Comparison of ENCODE assay signal across 16 cellular contexts in the genomic region with DNA sequence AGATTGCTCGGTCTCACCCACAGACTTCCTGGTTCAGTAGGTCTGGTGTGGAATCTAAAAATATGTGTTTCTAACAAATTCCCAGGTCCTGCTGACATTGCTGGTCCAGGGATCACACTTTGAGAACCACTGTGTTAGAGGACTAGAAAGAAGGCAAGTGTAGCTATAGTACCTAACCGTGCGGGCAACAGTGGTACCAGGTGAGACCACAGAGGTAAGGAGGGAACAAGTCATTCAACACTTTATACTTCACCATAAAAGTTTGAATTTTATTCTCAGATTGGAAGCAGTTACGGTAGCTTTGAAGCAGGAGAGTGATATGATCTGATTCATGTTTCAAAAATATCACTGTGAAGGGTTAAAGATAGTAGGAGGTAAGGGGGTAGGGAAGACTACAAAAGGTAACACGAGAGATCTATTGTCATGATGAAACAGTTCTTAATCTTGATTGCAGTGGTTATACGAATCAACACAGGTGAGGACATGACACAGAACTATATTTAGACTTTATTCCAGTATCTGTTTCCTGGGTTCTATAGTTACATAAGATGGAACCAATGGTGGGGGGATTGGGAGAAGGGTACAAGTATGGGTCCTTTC.
DNase-seq lines count a peak whose midpoint lies in the region; ATAC-seq and TF ChIP-seq lines count a peak whose summit lies in the region.
"Had no signal": no experiment of that assay in that cellular context is flagged by ENCODE, and none has a peak within 500 bp of the region (broad histone marks: within the 10 kb centered on the region; RNA-seq: fewer than 3 reads in every experiment).

No MANE protein-coding gene starts in this region.

- H3K27ac Mint-ChIP-seq in CD8-positive, alpha-beta memory T cell = peak overlapping the region in 7 of 8 donors; percentile 1 to 91 (median 75)
- peak overlapping the region; percentile 58 for H3K27ac Mint-ChIP-seq in activated T-helper 17 cell treated with anti-CD3 and anti-CD28 coated beads, Interleukin-2, amount 50 U/mL, for 72 hours
- peak overlapping the region; percentile 17 to 88 (median 72) for H3K27ac Mint-ChIP-seq in naive B cell

- H3K9me3 Mint-ChIP-seq in CD8-positive, alpha-beta memory T cell = peaks cover 0 to 7% (median 3%) of the 10 kb centered on the region in 5 donors
- peaks cover 3% of the 10 kb centered on the region for H3K9me3 Mint-ChIP-seq in activated T-helper 17 cell treated with anti-CD3 and anti-CD28 coated beads, Interleukin-2, amount 50 U/mL, for 72 hours
- no peaks in the 10 kb centered on the region for H3K9me3 Mint-ChIP-seq in naive B cell

- H3K27me3 ChIP-seq in CD8-positive, alpha-beta memory T cell (ENCODE audit: insufficient read depth, low read length, poor library complexity, severe bottlenecking) = no peaks in the 10 kb centered on the region
- H3K27me3 ChIP-seq: spleen, tibial artery had no signal

- H3K27ac ChIP-seq in CD8-positive, alpha-beta memory T cell (ENCODE audit: low read depth, low read length) = no peak overlapping the region
- H3K27ac ChIP-seq: GM23248, tibial artery had no signal

- peak overlapping the region in 2 of 7 donors; percentile 8 to 17 for H3K4me3 Mint-ChIP-seq in CD8-positive, alpha-beta memory T cell
- H3K4me3 Mint-ChIP-seq in activated T-helper 17 cell treated with anti-CD3 and anti-CD28 coated beads, Interleukin-2, amount 50 U/mL, for 72 hours = peak overlapping the region; percentile 15
- peak overlapping the region in 4 of 8 donors; percentile 28 to 74 (median 58) for H3K4me3 Mint-ChIP-seq in naive B cell

- peaks cover 62 to 80% (median 75%) of the 10 kb centered on the region in 3 donors for H3K4me1 Mint-ChIP-seq in CD8-positive, alpha-beta memory T cell
- H3K4me1 Mint-ChIP-seq in activated T-helper 17 cell treated with anti-CD3 and anti-CD28 coated beads, Interleukin-2, amount 50 U/mL, for 72 hours = peaks cover 22% of the 10 kb centered on the region
- peaks cover 43 to 50% (median 43%) of the 10 kb centered on the region in 3 donors for H3K4me1 Mint-ChIP-seq in naive B cell

- POLR2A ChIA-PET in CD8-positive, alpha-beta memory T cell (lab: Charles Lee) = interaction anchor here (1.0 kb wide), 1 partner anchor 21 kb away, joined by 5 read pairs; no protein-coding TSS in a partner anchor

- peaks cover 8% of the 10 kb centered on the region for H3K36me3 ChIP-seq in CD8-positive, alpha-beta memory T cell (ENCODE audit: insufficient read depth, low read length)
- no peaks in the 10 kb centered on the region for H3K36me3 ChIP-seq in mucosa of descending colon (ENCODE audit: low read depth)

- DNase-seq in CD8-positive, alpha-beta memory T cell = no peak
- no peak for DNase-seq in naive B cell
- no peak for DNase-seq in LoVo (ENCODE audit: low spot score)
- DNase-seq in CD1c-positive myeloid dendritic cell (ENCODE audit: extremely low spot score) = no peak
- no peak for DNase-seq in mucosa of descending colon
- no peak for DNase-seq in islet precursor cell
- DNase-seq: AML-193, GDM1, GM23248, NCI-H1694, NCI-H510A, RPMI8226, tibial artery had no signal

- CTCF ChIA-PET in CD8-positive, alpha-beta memory T cell (lab: Charles Lee) = interaction anchor here (0.6 to 2.2 kb wide), 2 partner anchors 23 to 190 kb away, joined by 3 to 6 read pairs; no protein-coding TSS in a partner anchor

- intact Hi-C loops in mucosa of descending colon (cut with DNase I, micrococcal nuclease) = no loop called here

- H3K4me1 ChIP-seq in CD8-positive, alpha-beta memory T cell (ENCODE audit: insufficient read depth, low read length) = peaks cover 31% of the 10 kb centered on the region
- H3K4me1 ChIP-seq in mucosa of descending colon (ENCODE audit: low read depth) = no peaks in the 10 kb centered on the region
- H3K4me1 ChIP-seq: tibial artery had no signal

- no peaks in the 10 kb centered on the region for H3K27me3 Mint-ChIP-seq in CD8-positive, alpha-beta memory T cell
- H3K27me3 Mint-ChIP-seq in activated T-helper 17 cell treated with anti-CD3 and anti-CD28 coated beads, Interleukin-2, amount 50 U/mL, for 72 hours = no peaks in the 10 kb centered on the region
- H3K27me3 Mint-ChIP-seq in naive B cell = no peaks in the 10 kb centered on the region

- H3K9me3 ChIP-seq in CD8-positive, alpha-beta memory T cell (ENCODE audit: low read length) = no peaks in the 10 kb centered on the region
- H3K9me3 ChIP-seq in mucosa of descending colon = no peaks in the 10 kb centered on the region
- H3K9me3 ChIP-seq: spleen, tibial artery had no signal

- no peak overlapping the region for H3K4me3 ChIP-seq in CD8-positive, alpha-beta memory T cell (ENCODE audit: low read length)
- no peak overlapping the region for H3K4me3 ChIP-seq in mucosa of descending colon
- H3K4me3 ChIP-seq: GM23248, spleen, tibial artery had no signal

- no peak for TF ChIP-seq CTCF in mucosa of descending colon (IDR thresholded peaks at IDR 0.05)

- ATAC-seq in GM19438 (IDR thresholded peaks at IDR 0.05; ENCODE audit: low read depth, unreplicated experiment) = peak; percentile 6
- no peak for ATAC-seq in activated T-helper 17 cell treated with anti-CD3 and anti-CD28 coated beads, Interleukin-2, amount 50 U/mL, for 72 hours (replicated peaks)
- no peak for ATAC-seq in naive B cell (ENCODE audit: low read depth in 2 of 2)
- no peak for ATAC-seq in mucosa of descending colon

- peaks cover 18 to 59% (median 27%) of the 10 kb centered on the region in 3 donors for H3K36me3 Mint-ChIP-seq in CD8-positive, alpha-beta memory T cell
- peaks cover 52% of the 10 kb centered on the region for H3K36me3 Mint-ChIP-seq in activated T-helper 17 cell treated with anti-CD3 and anti-CD28 coated beads, Interleukin-2, amount 50 U/mL, for 72 hours (ENCODE audit: low read depth)
- peaks cover 0 to 12% of the 10 kb centered on the region in 2 donors for H3K36me3 Mint-ChIP-seq in naive B cell
